Comparison of ENCODE assay signal across 15 cellular contexts in genomic region chr3:542030-542429, GRCh38.
A peak's percentile ranks its signal among the peaks of the same experiment; 100 is the strongest.
DNase-seq lines count a peak whose midpoint lies in the region; ATAC-seq and TF ChIP-seq lines count a peak whose summit lies in the region.
"Had no signal": no experiment of that assay in that cellular context is flagged by ENCODE, and none has a peak within 500 bp of the region (broad histone marks: within the 10 kb centered on the region; RNA-seq: fewer than 3 reads in every experiment).

No MANE protein-coding gene starts in this region.

- H3K4me1 Mint-ChIP-seq in brain, result peaks cover 48% of the 10 kb centered on the region
- peaks cover 57% of the 10 kb centered on the region for H3K4me1 Mint-ChIP-seq in nephron
- peaks cover 33% of the 10 kb centered on the region for H3K4me1 Mint-ChIP-seq in glutamatergic neuron (ENCODE audit: low read depth, unreplicated experiment)
- H3K4me1 Mint-ChIP-seq: CD14-positive monocyte; CD4-positive, alpha-beta memory T cell; GM23338 had no signal

- H3K36me3 Mint-ChIP-seq in brain (no peaks in the 10 kb centered on the region), nephron (ENCODE audit: low read depth) (no peaks in the 10 kb centered on the region), glutamatergic neuron (ENCODE audit: unreplicated experiment) (no peaks in the 10 kb centered on the region)
- H3K36me3 Mint-ChIP-seq: CD14-positive monocyte; CD4-positive, alpha-beta memory T cell had no signal

- DNase-seq in DMS 273 (lab: John Stamatoyannopoulos, UW; ENCODE audit: unreplicated experiment) (peak; percentile 44), DMS 273 treated with DMSO at 0.1 percent for 48 hours (lab: John Stamatoyannopoulos, UW) (no peak), glutamatergic neuron (no peak)
- DNase-seq: CD4-positive, alpha-beta memory T cell; DMS53; DND-41; EL; HCEC 1CT had no signal

- H3K27me3 Mint-ChIP-seq in brain, result no peaks in the 10 kb centered on the region
- no peaks in the 10 kb centered on the region for H3K27me3 Mint-ChIP-seq in nephron (ENCODE audit: low read depth)
- no peaks in the 10 kb centered on the region for H3K27me3 Mint-ChIP-seq in glutamatergic neuron (ENCODE audit: unreplicated experiment)
- H3K27me3 Mint-ChIP-seq: CD4-positive, alpha-beta memory T cell had no signal

- no peak for ATAC-seq in GM21619 (IDR thresholded peaks at IDR 0.05; ENCODE audit: unreplicated experiment)
- ATAC-seq in GM19455 (IDR thresholded peaks at IDR 0.05; ENCODE audit: unreplicated experiment), result no peak
- ATAC-seq: GM12878, GM23338 had no signal

- H3K9me3 Mint-ChIP-seq in brain, result peaks cover 0 to 45% (median 0%) of the 10 kb centered on the region in 5 experiments
- H3K9me3 Mint-ChIP-seq in nephron, result no peaks in the 10 kb centered on the region
- peaks cover under 1% of the 10 kb centered on the region for H3K9me3 Mint-ChIP-seq in glutamatergic neuron (ENCODE audit: unreplicated experiment)

- H3K27ac Mint-ChIP-seq in brain (peak overlapping the region in 3 of 5 experiments; percentile 8 to 44 (median 20)), nephron (peak overlapping the region; percentile 71 to 94 (median 94)), glutamatergic neuron (ENCODE audit: unreplicated experiment) (no peak overlapping the region)
- H3K27ac Mint-ChIP-seq: CD14-positive monocyte; CD4-positive, alpha-beta memory T cell; GM23338 had no signal

- no peak overlapping the region for H3K4me3 Mint-ChIP-seq in brain
- peak overlapping the region; percentile 31 to 76 (median 60) for H3K4me3 Mint-ChIP-seq in nephron
- H3K4me3 Mint-ChIP-seq in glutamatergic neuron (ENCODE audit: unreplicated experiment), result no peak overlapping the region
- H3K4me3 Mint-ChIP-seq: CD14-positive monocyte; CD4-positive, alpha-beta memory T cell; GM23338 had no signal

- TF ChIP-seq CTCF in brain (conservative IDR thresholded peaks at IDR 0.05) (no peak), nephron (IDR thresholded peaks at IDR 0.05; ENCODE audit: unreplicated experiment in 3 of 3) (no peak), glutamatergic neuron (IDR thresholded peaks at IDR 0.05; ENCODE audit: partially characterized antibody, unreplicated experiment) (no peak)

Comparison
In these comparisons a context has a peak if more than half of its experiments do, and no peak if none do; other contexts are left out.
1. H3K4me3 Mint-ChIP-seq: peak in nephron (3 of 3); none in brain (0 of 5) and glutamatergic neuron (single experiment).